In the genomic region with DNA sequence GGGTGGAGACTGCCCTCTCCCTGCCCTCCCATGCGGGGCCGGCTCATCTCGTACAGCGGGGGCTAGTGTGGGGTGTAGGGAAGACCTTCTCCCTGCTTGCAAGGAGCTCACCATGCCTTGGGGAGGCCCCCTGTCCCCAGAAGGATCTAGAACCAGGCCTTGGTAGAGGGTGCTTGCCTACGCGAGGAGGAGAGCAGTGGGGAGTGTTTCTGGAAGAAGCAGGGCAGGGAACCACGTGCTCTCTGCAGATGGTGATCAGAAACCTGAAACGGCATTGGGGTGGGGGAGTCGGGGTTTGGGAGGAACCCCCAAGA, we compare ENCODE assay signal across 8 cellular contexts. TPM values are rescaled to one million over a fixed set of nuclear protein-coding genes. Genes with fewer than 3 reads are reported as not detected.
A peak's percentile ranks its signal among the peaks of the same experiment; 100 is the strongest.
DNase-seq lines count a peak whose midpoint lies in the region; ATAC-seq, FAIRE-seq and TF ChIP-seq lines count a peak whose summit lies in the region.

No MANE protein-coding gene starts in this region.

- peaks cover 40% of the 10 kb centered on the region for H3K4me1 ChIP-seq in mammary epithelial cell (ENCODE audit: insufficient read depth, low read length)
- H3K4me1 ChIP-seq in K562 (replicated peaks in 1 of 2; ENCODE audit: control insufficient read depth in 2 of 2, insufficient read depth in 2 of 2, low read length in 2 of 2): peaks cover 45 to 82% of the 10 kb centered on the region in 2 experiments
- peaks cover 64% of the 10 kb centered on the region for H3K4me1 ChIP-seq in mesodermal cell (ENCODE audit: control insufficient read depth, insufficient read depth, low read length, poor library complexity, severe bottlenecking)
- peaks cover 41% of the 10 kb centered on the region for H3K4me1 ChIP-seq in upper lobe of right lung

- H3K9me3 Mint-ChIP-seq in MCF 10A (ENCODE audit: unreplicated experiment): no peaks in the 10 kb centered on the region

- ATAC-seq in K562: peak; percentile 1; the same call in 2 of the 3 replicates
- no peak for ATAC-seq in upper lobe of right lung
- ATAC-seq in GM18870 (IDR thresholded peaks at IDR 0.05; ENCODE audit: unreplicated experiment): no peak

- H3K27me3 ChIP-seq in mammary epithelial cell (ENCODE audit: insufficient read depth, low read length): no peaks in the 10 kb centered on the region
- H3K27me3 ChIP-seq in K562 (ENCODE audit: control insufficient read depth in 2 of 2, insufficient read depth in 2 of 2, low read length in 2 of 2): peaks cover 3 to 4% of the 10 kb centered on the region in 2 experiments; a peak in 3 of 5 replicates
- H3K27me3 ChIP-seq in upper lobe of right lung: no peaks in the 10 kb centered on the region

- H3K9me1 ChIP-seq in K562 (ENCODE audit: control insufficient read depth, insufficient read depth, low read length): peaks cover 9% of the 10 kb centered on the region

- no peaks in the 10 kb centered on the region for H3K27me3 Mint-ChIP-seq in MCF 10A (ENCODE audit: insufficient read depth, unreplicated experiment)

- H3K4me2 ChIP-seq in mammary epithelial cell (ENCODE audit: insufficient read depth, low read depth, low read length): no peak overlapping the region
- H3K4me2 ChIP-seq in K562 (ENCODE audit: insufficient read depth, low read length): peak overlapping the region; percentile 55

- H2AFZ ChIP-seq in mammary epithelial cell (ENCODE audit: low read depth, low read length): no peak overlapping the region
- no peak overlapping the region for H2AFZ ChIP-seq in K562 (ENCODE audit: low read depth, low read length)

- no peak overlapping the region for H3K27ac ChIP-seq in mammary epithelial cell (ENCODE audit: insufficient read depth, low read depth, low read length)
- peak overlapping the region; percentile 59 for H3K27ac ChIP-seq in K562 (ENCODE audit: extremely low read depth, low read depth, low read length)
- H3K27ac ChIP-seq in mesodermal cell (ENCODE audit: low read depth, low read length, severe bottlenecking): peak overlapping the region; percentile 89
- H3K27ac ChIP-seq in upper lobe of right lung: peak overlapping the region; percentile 91

- no TSS peak for BruUV-seq in MCF 10A (replicated peaks; lab: Mats Ljungman, UMichigan)
- no TSS peak for BruUV-seq in mammary epithelial cell (replicated peaks; lab: Mats Ljungman, UMichigan)
- BruUV-seq in K562 (replicated peaks; lab: Mats Ljungman, UMichigan): no TSS peak

- no peak overlapping the region for H3K9ac ChIP-seq in mammary epithelial cell (ENCODE audit: insufficient read depth, low read length)
- H3K9ac ChIP-seq in K562 (ENCODE audit: insufficient read depth in 1 of 2, low read depth in 2 of 2, low read length in 2 of 2): peak overlapping the region; percentile 10 to 84; a peak in 3 of 4 replicates

- TF ChIP-seq RAD21 in K562 (CRISPR knock-in tag; conservative IDR thresholded peaks at IDR 0.05 in 1 of 2, IDR thresholded peaks at IDR 0.05 in 1 of 2): no peak

- WGBS in mammary epithelial cell (ENCODE audit: low coverage, missing lambda C conversion rate): 92% methylated on average over 9 of the region's 9 CpGs
- WGBS in K562 (ENCODE audit: insufficient coverage, low coverage, missing lambda C conversion rate): 35% methylated on average over 7 of the region's 9 CpGs
- WGBS in mesodermal cell (ENCODE audit: insufficient coverage in 2 of 2), 2 experiments: 67 to 80% methylated on average over 1 to 5 of the region's 9 CpGs

- intact Hi-C loops in MCF 10A (cut with micrococcal nuclease): no loop called here
- intact Hi-C loops in mammary epithelial cell (cut with micrococcal nuclease): no loop called here
- intact Hi-C loops in K562 (cut with micrococcal nuclease): no loop called here
- intact Hi-C loops in upper lobe of right lung (cut with DNase I): no loop called here

- peak overlapping the region; percentile 86 for H3K27ac Mint-ChIP-seq in MCF 10A (ENCODE audit: low read depth, unreplicated experiment)

- H3K4me3 Mint-ChIP-seq in MCF 10A (ENCODE audit: unreplicated experiment): peak overlapping the region; percentile 81

- TF ChIP-seq EP300 in K562 (IDR thresholded peaks at IDR 0.05; ENCODE audit: low read length): no peak

- H4K20me1 ChIP-seq in mammary epithelial cell (ENCODE audit: insufficient read depth, low read length) (no peaks in the 10 kb centered on the region), K562 (replicated peaks; ENCODE audit: control insufficient read depth, insufficient read depth, low read length) (peaks cover 53% of the 10 kb centered on the region)

- in situ Hi-C loops in mammary epithelial cell (cut with MboI; ENCODE audit: low sequenced_read_pairs in 2 of 2): no loop called here
- in situ Hi-C loops in K562 (cut with MboI): no loop called here

- no peaks in the 10 kb centered on the region for H3K36me3 ChIP-seq in mammary epithelial cell (ENCODE audit: insufficient read depth, low read length)
- H3K36me3 ChIP-seq in K562 (ENCODE audit: control insufficient read depth, insufficient read depth, low read length): peaks cover 19% of the 10 kb centered on the region; the same call in 2 of the 3 replicates
- H3K36me3 ChIP-seq in mesodermal cell (ENCODE audit: control insufficient read depth, insufficient read depth, low read length): peaks cover 7% of the 10 kb centered on the region
- no peaks in the 10 kb centered on the region for H3K36me3 ChIP-seq in upper lobe of right lung

- TF ChIP-seq CTCF in MCF 10A (IDR thresholded peaks at IDR 0.05; ENCODE audit: unreplicated experiment) (no peak), mammary epithelial cell (conservative IDR thresholded peaks at IDR 0.05 in 1 of 2, IDR thresholded peaks at IDR 0.05 in 1 of 2; ENCODE audit: extremely low read depth in 1 of 2, insufficient read depth in 1 of 2, low read depth in 1 of 2, low read length in 2 of 2) (no peak), K562 (IDR thresholded peaks at IDR 0.05 in 2 of 3, conservative IDR thresholded peaks at IDR 0.05 in 1 of 3; ENCODE audit: insufficient read depth in 2 of 3, low read depth in 1 of 3, low read length in 3 of 3) (no peak), upper lobe of right lung (IDR thresholded peaks at IDR 0.05) (no peak)

- H3K79me2 ChIP-seq in mammary epithelial cell (ENCODE audit: insufficient read depth, low read length) (peaks cover 72% of the 10 kb centered on the region), K562 (ENCODE audit: control insufficient read depth, insufficient read depth, low read length) (peaks cover 68% of the 10 kb centered on the region)

- H3K4me1 Mint-ChIP-seq in MCF 10A (ENCODE audit: insufficient read depth, unreplicated experiment): peaks cover 12% of the 10 kb centered on the region

- no peak for TF ChIP-seq POLR2A in K562 (conservative IDR thresholded peaks at IDR 0.05)

- POLR2A ChIA-PET in MCF 10A (lab: Yijun Ruan, JAX) (interaction anchor here (0.5 to 7.8 kb wide), 10 partner anchors 10 to 821 kb away, joined by 3 to 118 read pairs (median 9); partner anchors contain the start of genes EIF3B, INTS1 and TMEM184A), K562 (lab: Yijun Ruan, JAX) (interaction anchor here (0.6 to 1.7 kb wide), 9 partner anchors 9 to 486 kb away, joined by 3 to 6 read pairs (median 3); no protein-coding TSS in a partner anchor)

- CTCF ChIA-PET in MCF 10A (lab: Yijun Ruan, JAX) (interaction anchor here (0.6 to 4.8 kb wide), 4 partner anchors 14 to 27 kb away, joined by 3 to 32 read pairs (median 4); partner anchors contain the start of gene TMEM184A), mammary epithelial cell (lab: Charles Lee; ENCODE audit: low non-redundant PET) (no interaction called here), K562 (lab: Yijun Ruan, JAX; ENCODE audit: low intra/inter-chr PET ratio) (no interaction called here)

- DNase-seq in MCF 10A (ENCODE audit: unreplicated experiment) (no peak), mammary epithelial cell (no peak), K562 (ENCODE audit: extremely low read depth in 1 of 4, low spot score in 3 of 4) (no peak), upper lobe of right lung (no peak), medulla oblongata (ENCODE audit: extremely low spot score) (no peak), GF-D8 (lab: John Stamatoyannopoulos, UW) (no peak)

- no peaks in the 10 kb centered on the region for H3K9me3 ChIP-seq in mammary epithelial cell (replicated peaks; ENCODE audit: insufficient read depth, low read length)
- H3K9me3 ChIP-seq in K562 (replicated peaks; ENCODE audit: control insufficient read depth, insufficient read depth, low read depth, low read length): no peaks in the 10 kb centered on the region
- H3K9me3 ChIP-seq in mesodermal cell (ENCODE audit: control insufficient read depth, low read length): no peaks in the 10 kb centered on the region
- H3K9me3 ChIP-seq in upper lobe of right lung: no peaks in the 10 kb centered on the region

- dilution Hi-C loops in mammary epithelial cell (cut with HindIII; ENCODE audit: low sequenced_read_pairs): no loop called here

- FAIRE-seq in K562 (lab: Jason Lieb, UNC): peak; percentile 26

- H3K4me3 ChIP-seq in mammary epithelial cell (replicated peaks in 1 of 3; ENCODE audit: insufficient read depth in 1 of 3, low read depth in 2 of 3, low read length in 3 of 3) (no peak overlapping the region), K562 (no peak overlapping the region), mesodermal cell (ENCODE audit: extremely low read depth, insufficient read depth, low read length, poor library complexity, severe bottlenecking) (no peak overlapping the region), upper lobe of right lung (peak overlapping the region; percentile 68)

- H3K36me3 Mint-ChIP-seq in MCF 10A (ENCODE audit: insufficient read depth, unreplicated experiment): peaks cover 16% of the 10 kb centered on the region

RNA-seq across cellular contexts. Expression of gene MAFK, which starts 2.7 kb away (rescaled TPM):
- total RNA-seq in MCF 10A (2022) (37.8 and 45.6 TPM in 2 replicates), mammary epithelial cell (10 to 100 TPM; 10.5 to 23.4 TPM), K562 (2014; rRNA removed) (11.7 and 15.6 TPM in 2 replicates), K562 (2014; rRNA removed; fragmentation: Illumina TruSeq; extraction: Trizol) (1.1 and 1.3 TPM in 2 replicates), K562 (2015; rRNA removed; fragmentation: Illumina TruSeq; extraction: Trizol) (4.7 and 5.5 TPM in 2 replicates), K562 (2021) (17.6 and 24.4 TPM in 2 replicates), upper lobe of right lung (64.8 TPM)
- polyA plus RNA-seq in mammary epithelial cell (3.1 TPM), K562 (2011; rRNA removed) (2.1 and 4.9 TPM in 2 replicates), K562 (2014; fragmentation: Illumina TruSeq; extraction: Trizol) (3.7 and 6.9 TPM in 2 replicates), K562 (2014; fragmentation: Nextera tagmentation; extraction: Ambion mirVana) (under 1 TPM; 0.04 to 0.07 TPM), K562 (2014; rRNA removed) (12.8 and 13.5 TPM in 2 replicates)
- polyA minus RNA-seq in mammary epithelial cell: 10.2 TPM
- total RNA-seq in K562 (2011; cell fraction: chromatin; rRNA removed; ENCODE audit: low replicate concordance): 8.5 and 20.5 TPM in 2 replicates
- total RNA-seq in K562 (2011; cell fraction: nucleolus; rRNA removed): 11.2 and 12.1 TPM in 2 replicates
- total RNA-seq in K562 (2011; cell fraction: nucleoplasm; rRNA removed): 5.1 and 7.6 TPM in 2 replicates
- 3.8 and 5.1 TPM in 2 replicates for polyA plus RNA-seq in K562 (2011; cell fraction: cytosol; rRNA removed)
- 9.8 and 26.1 TPM in 2 replicates for polyA plus RNA-seq in K562 (2011; cell fraction: nucleus; rRNA removed)
- polyA plus RNA-seq in K562 (2012): 11.2 and 12.1 TPM in 2 replicates
- 0.66 and 1.1 TPM in 2 replicates for polyA minus RNA-seq in K562 (2011; rRNA and poly(A)+ RNA removed)
- 5.5 and 7.7 TPM in 2 replicates for polyA minus RNA-seq in K562 (2011; cell fraction: cytosol; rRNA and poly(A)+ RNA removed)
- polyA minus RNA-seq in K562 (2011; cell fraction: nucleus; rRNA and poly(A)+ RNA removed): 3.6 and 3.8 TPM in 2 replicates
- polyA plus RNA-seq in mesodermal cell (2013, experiment 1 of 2): 17.9 TPM
- 15.4 TPM for polyA plus RNA-seq in mesodermal cell (2013, experiment 2 of 2)

RNA-seq across cellular contexts. Expression of gene TMEM184A, which starts 22.8 kb away (rescaled TPM):
- total RNA-seq in MCF 10A (2022) (9.0 and 14.2 TPM in 2 replicates), mammary epithelial cell (10 to 100 TPM in 1 of 2 donors, 1 to 10 TPM in 1; 9.2 to 15.1 TPM), K562 (2014; rRNA removed) (0.18 TPM in 1 of 2 replicates, not detected in the other), K562 (2014; rRNA removed; fragmentation: Illumina TruSeq; extraction: Trizol) (not detected in 2 replicates), K562 (2015; rRNA removed; fragmentation: Illumina TruSeq; extraction: Trizol) (not detected in 2 replicates), K562 (2021) (0.11 and 0.31 TPM in 2 replicates), upper lobe of right lung (4.4 TPM)
- polyA plus RNA-seq in mammary epithelial cell (5.5 TPM), K562 (2011; rRNA removed) (0.10 and 0.20 TPM in 2 replicates), K562 (2014; fragmentation: Illumina TruSeq; extraction: Trizol) (not detected in 2 replicates), K562 (2014; fragmentation: Nextera tagmentation; extraction: Ambion mirVana) (not detected), K562 (2014; rRNA removed) (not detected in 2 replicates)
- 8.4 TPM for polyA minus RNA-seq in mammary epithelial cell
- 0.32 and 2.6 TPM in 2 replicates for total RNA-seq in K562 (2011; cell fraction: chromatin; rRNA removed; ENCODE audit: low replicate concordance)
- 0.66 and 1.5 TPM in 2 replicates for total RNA-seq in K562 (2011; cell fraction: nucleolus; rRNA removed)
- 0.29 and 1.8 TPM in 2 replicates for total RNA-seq in K562 (2011; cell fraction: nucleoplasm; rRNA removed)
- 0.12 and 0.72 TPM in 2 replicates for polyA plus RNA-seq in K562 (2011; cell fraction: cytosol; rRNA removed)
- polyA plus RNA-seq in K562 (2011; cell fraction: nucleus; rRNA removed): 0.53 and 1.7 TPM in 2 replicates
- polyA plus RNA-seq in K562 (2012): 0.04 and 0.12 TPM in 2 replicates
- polyA minus RNA-seq in K562 (2011; rRNA and poly(A)+ RNA removed): 0.14 and 0.15 TPM in 2 replicates
- polyA minus RNA-seq in K562 (2011; cell fraction: cytosol; rRNA and poly(A)+ RNA removed): 0.19 and 0.27 TPM in 2 replicates
- polyA minus RNA-seq in K562 (2011; cell fraction: nucleus; rRNA and poly(A)+ RNA removed): 0.89 and 1.1 TPM in 2 replicates
- polyA plus RNA-seq in mesodermal cell (2013, experiment 1 of 2): 1.8 TPM
- 0.86 TPM for polyA plus RNA-seq in mesodermal cell (2013, experiment 2 of 2)

RNA-seq across cellular contexts. Expression of gene INTS1, which starts 29.0 kb away (rescaled TPM):
- 86.3 and 93.5 TPM in 2 replicates for total RNA-seq in MCF 10A (2022)
- total RNA-seq in mammary epithelial cell: 10 to 100 TPM; 51.3 to 81.1 TPM
- polyA plus RNA-seq in mammary epithelial cell: 31.7 TPM
- 62.4 TPM for polyA minus RNA-seq in mammary epithelial cell
- 67.2 and 276 TPM in 2 replicates for total RNA-seq in K562 (2011; cell fraction: chromatin; rRNA removed; ENCODE audit: low replicate concordance)
- 199 and 200 TPM in 2 replicates for total RNA-seq in K562 (2011; cell fraction: nucleolus; rRNA removed)
- total RNA-seq in K562 (2011; cell fraction: nucleoplasm; rRNA removed): 92.5 and 92.7 TPM in 2 replicates
- total RNA-seq in K562 (2014; rRNA removed): 34.9 and 39.7 TPM in 2 replicates
- 4.1 and 6.8 TPM in 2 replicates for total RNA-seq in K562 (2014; rRNA removed; fragmentation: Illumina TruSeq; extraction: Trizol)
- total RNA-seq in K562 (2015; rRNA removed; fragmentation: Illumina TruSeq; extraction: Trizol): 19.2 and 20.1 TPM in 2 replicates
- total RNA-seq in K562 (2021): 105 and 119 TPM in 2 replicates
- 12.0 and 28.0 TPM in 2 replicates for polyA plus RNA-seq in K562 (2011; rRNA removed)
- 17.5 and 46.7 TPM in 2 replicates for polyA plus RNA-seq in K562 (2011; cell fraction: cytosol; rRNA removed)
- 146 and 297 TPM in 2 replicates for polyA plus RNA-seq in K562 (2011; cell fraction: nucleus; rRNA removed)
- polyA plus RNA-seq in K562 (2012): 62.7 and 64.6 TPM in 2 replicates
- polyA plus RNA-seq in K562 (2014; fragmentation: Illumina TruSeq; extraction: Trizol): 18.5 and 66.3 TPM in 2 replicates
- polyA plus RNA-seq in K562 (2014; fragmentation: Nextera tagmentation; extraction: Ambion mirVana): 1 to 10 TPM in 1 of 2 experiments, under 1 TPM in 1; 0.34 to 1.7 TPM
- polyA plus RNA-seq in K562 (2014; rRNA removed): 46.7 and 55.1 TPM in 2 replicates
- 9.8 and 11.1 TPM in 2 replicates for polyA minus RNA-seq in K562 (2011; rRNA and poly(A)+ RNA removed)
- polyA minus RNA-seq in K562 (2011; cell fraction: cytosol; rRNA and poly(A)+ RNA removed): 38.7 and 69.3 TPM in 2 replicates
- polyA minus RNA-seq in K562 (2011; cell fraction: nucleus; rRNA and poly(A)+ RNA removed): 52.6 and 57.9 TPM in 2 replicates
- 71.6 TPM for polyA plus RNA-seq in mesodermal cell (2013, experiment 1 of 2)
- polyA plus RNA-seq in mesodermal cell (2013, experiment 2 of 2): 53.3 TPM
- 49.2 TPM for total RNA-seq in upper lobe of right lung

RNA-seq across cellular contexts. Expression of gene PSMG3, which starts 36.6 kb away (rescaled TPM):
- total RNA-seq in MCF 10A (2022): 38.2 and 42.1 TPM in 2 replicates
- 10 to 100 TPM; 25.8 to 34.0 TPM for total RNA-seq in mammary epithelial cell
- 70.4 TPM for polyA plus RNA-seq in mammary epithelial cell
- polyA minus RNA-seq in mammary epithelial cell: 14.2 TPM
- 26.2 and 74.4 TPM in 2 replicates for total RNA-seq in K562 (2011; cell fraction: chromatin; rRNA removed; ENCODE audit: low replicate concordance)
- 89.7 and 92.9 TPM in 2 replicates for total RNA-seq in K562 (2011; cell fraction: nucleolus; rRNA removed)
- 63.3 and 66.8 TPM in 2 replicates for total RNA-seq in K562 (2011; cell fraction: nucleoplasm; rRNA removed)
- total RNA-seq in K562 (2014; rRNA removed): 122 and 132 TPM in 2 replicates
- total RNA-seq in K562 (2014; rRNA removed; fragmentation: Illumina TruSeq; extraction: Trizol): 46.5 and 57.2 TPM in 2 replicates
- total RNA-seq in K562 (2015; rRNA removed; fragmentation: Illumina TruSeq; extraction: Trizol): 81.5 and 83.4 TPM in 2 replicates
- total RNA-seq in K562 (2021): 77.3 and 80.1 TPM in 2 replicates
- polyA plus RNA-seq in K562 (2011; rRNA removed): 93.6 and 96.3 TPM in 2 replicates
- 110 and 136 TPM in 2 replicates for polyA plus RNA-seq in K562 (2011; cell fraction: cytosol; rRNA removed)
- polyA plus RNA-seq in K562 (2011; cell fraction: nucleus; rRNA removed): 144 and 158 TPM in 2 replicates
- 65.4 and 71.5 TPM in 2 replicates for polyA plus RNA-seq in K562 (2012)
- 54.0 and 64.6 TPM in 2 replicates for polyA plus RNA-seq in K562 (2014; fragmentation: Illumina TruSeq; extraction: Trizol)
- 10 to 100 TPM; 34.8 to 55.3 TPM for polyA plus RNA-seq in K562 (2014; fragmentation: Nextera tagmentation; extraction: Ambion mirVana)
- polyA plus RNA-seq in K562 (2014; rRNA removed): 121 and 136 TPM in 2 replicates
- polyA minus RNA-seq in K562 (2011; rRNA and poly(A)+ RNA removed): 20.1 and 30.9 TPM in 2 replicates
- polyA minus RNA-seq in K562 (2011; cell fraction: cytosol; rRNA and poly(A)+ RNA removed): 22.6 and 24.3 TPM in 2 replicates
- polyA minus RNA-seq in K562 (2011; cell fraction: nucleus; rRNA and poly(A)+ RNA removed): 12.3 and 13.9 TPM in 2 replicates
- 28.0 TPM for polyA plus RNA-seq in mesodermal cell (2013, experiment 1 of 2)
- 22.4 TPM for polyA plus RNA-seq in mesodermal cell (2013, experiment 2 of 2)
- 20.3 TPM for total RNA-seq in upper lobe of right lung
